In genomic region chr16:11792404-11793260, GRCh38 we compare ENCODE assay signal across 9 cellular contexts. TPM values are rescaled to one million over a fixed set of nuclear protein-coding genes. Genes with fewer than 3 reads are reported as not detected.
A peak's percentile ranks its signal among the peaks of the same experiment; 100 is the strongest.
DNase-seq lines count a peak whose midpoint lies in the region; ATAC-seq, FAIRE-seq and TF ChIP-seq lines count a peak whose summit lies in the region.
"Had no signal": no experiment of that assay in that cellular context is flagged by ENCODE, and none has a peak within 500 bp of the region (broad histone marks: within the 10 kb centered on the region; RNA-seq: fewer than 3 reads in every experiment).

No MANE protein-coding gene starts in this region.

- H3K4me1 ChIP-seq in GM12878 (ENCODE audit: control insufficient read depth, insufficient read depth, low read length) (peaks cover 11% of the 10 kb centered on the region), osteoblast (ENCODE audit: insufficient read depth, low read length) (peaks cover 18% of the 10 kb centered on the region)

- H3K9ac ChIP-seq in GM12878 (ENCODE audit: control insufficient read depth, insufficient read depth, low read length), result peak overlapping the region; percentile 34

- POLR2A ChIA-PET in GM12878 (lab: Charles Lee), result interaction anchor here (0.6 to 12.7 kb wide), 10 partner anchors 8 to 210 kb away, joined by 3 to 410 read pairs (median 4); partner anchors contain the start of gene TXNDC11

- intact Hi-C loops in GM12878 (cut with micrococcal nuclease; ENCODE audit: unreplicated experiment), result no loop called here

- no TSS peak for BruUV-seq in GM12878 (replicated peaks; lab: Mats Ljungman, UMichigan)

- peaks cover 0 to 4% of the 10 kb centered on the region in 2 experiments; a peak in 3 of 4 replicates for H3K36me3 ChIP-seq in GM12878 (ENCODE audit: control insufficient read depth in 2 of 2, insufficient read depth in 2 of 2, low read length in 1 of 2)
- H3K36me3 ChIP-seq in osteoblast (ENCODE audit: insufficient read depth, low read length), result peaks cover 20% of the 10 kb centered on the region

- CTCF ChIA-PET in GM12878 (lab: Yijun Ruan, JAX), result interaction anchor here (0.9 to 7.9 kb wide), 9 partner anchors 7 to 77 kb away, joined by 3 to 62 read pairs (median 5); no protein-coding TSS in a partner anchor

- no peak for TF ChIP-seq POLR2A in GM12878 (IDR thresholded peaks at IDR 0.05; ENCODE audit: low read depth, low read length)

- H3K79me2 ChIP-seq in GM12878 (ENCODE audit: control insufficient read depth, insufficient read depth, low read length) (peaks cover 93% of the 10 kb centered on the region), osteoblast (ENCODE audit: insufficient read depth, low read length) (peaks cover 91% of the 10 kb centered on the region)

- H3K9me3 ChIP-seq in GM12878 (replicated peaks; ENCODE audit: control insufficient read depth, insufficient read depth, low read length) (no peaks in the 10 kb centered on the region), osteoblast (ENCODE audit: low read depth, low read length) (no peaks in the 10 kb centered on the region)

- in situ Hi-C loops in GM12878 (cut with MboI), result no loop called here

- SMC1A ChIA-PET in GM12878 (lab: Charles Lee; ENCODE audit: uncharacterized antibody, unreplicated experiment), result interaction anchor here (0.6 to 11.9 kb wide), 15 partner anchors 7 to 274 kb away, joined by 3 to 184 read pairs (median 4); partner anchors contain the start of gene TXNDC11

- H3K27ac ChIP-seq in GM12878 (ENCODE audit: control insufficient read depth, insufficient read depth) (peak overlapping the region; percentile 37; the same call in 1 of the 2 replicates), osteoblast (ENCODE audit: low read depth, low read length) (peak overlapping the region; percentile 28)
- H3K27ac ChIP-seq: HL-60 had no signal

- H2AFZ ChIP-seq in GM12878 (ENCODE audit: control insufficient read depth, low read depth, low read length), result no peak overlapping the region
- H2AFZ ChIP-seq in osteoblast (ENCODE audit: low read length), result no peak overlapping the region

- DNase-seq in DMS53 treated with DMSO at 0.1 percent for 48 hours (lab: John Stamatoyannopoulos, UW; ENCODE audit: unreplicated experiment) (peak; percentile 98), NCI-H2107 (lab: John Stamatoyannopoulos, UW) (peak; percentile 92), GM12878 (ENCODE audit: low read depth, low spot score) (no peak), osteoblast (ENCODE audit: insufficient read length, low spot score, missing footprints) (peak; percentile 15), HT-29 (ENCODE audit: low spot score) (no peak), hepatic stellate cell (ENCODE audit: low spot score) (no peak), AML-193 (lab: John Stamatoyannopoulos, UW) (no peak)

- H3K27me3 ChIP-seq in GM12878 (replicated peaks in 1 of 2; ENCODE audit: control insufficient read depth in 2 of 2, insufficient read depth in 2 of 2, low read length in 1 of 2) (no peaks in the 10 kb centered on the region), osteoblast (ENCODE audit: insufficient read depth, low read length) (no peaks in the 10 kb centered on the region)

- TF ChIP-seq RAD21 in GM12878 (IDR thresholded peaks at IDR 0.05; ENCODE audit: insufficient read depth, low read depth, low read length), result no peak

- no peak for FAIRE-seq in GM12878 (lab: Jason Lieb, UNC)

- 81% methylated on average over 7 of the region's 7 CpGs for WGBS in GM12878 (ENCODE audit: insufficient coverage, insufficient replicate concordance, low lambda C conversion rate, missing lambda C conversion rate)

- H4K20me1 ChIP-seq in GM12878 (ENCODE audit: control insufficient read depth, insufficient read depth), result peaks cover 4% of the 10 kb centered on the region; the same call in 1 of the 2 replicates
- H4K20me1 ChIP-seq in osteoblast (ENCODE audit: insufficient read depth, low read length), result peaks cover 32% of the 10 kb centered on the region

- no peak for TF ChIP-seq EP300 in GM12878 (IDR thresholded peaks at IDR 0.05; ENCODE audit: borderline replicate concordance in 1 of 2, control insufficient read depth in 1 of 2, low read depth in 2 of 2, low read length in 2 of 2)

- peak overlapping the region; percentile 40 for H3K4me2 ChIP-seq in GM12878 (ENCODE audit: control insufficient read depth, insufficient read depth)
- H3K4me2 ChIP-seq in osteoblast (ENCODE audit: insufficient read depth, low read length), result no peak overlapping the region

- RAD21 ChIA-PET in GM12878 (lab: Charles Lee; ENCODE audit: unreplicated experiment), result interaction anchor here (0.7 to 10.7 kb wide), 13 partner anchors 9 to 385 kb away, joined by 3 to 174 read pairs (median 4); partner anchors contain the start of gene TXNDC11

- H3K4me3 ChIP-seq in GM12878 (peak overlapping the region; percentile 97), osteoblast (ENCODE audit: insufficient read depth, low read length) (no peak overlapping the region)

- TF ChIP-seq CTCF in GM12878 (IDR thresholded peaks at IDR 0.05 in 2 of 3, conservative IDR thresholded peaks at IDR 0.05 in 1 of 3; ENCODE audit: control insufficient read depth in 2 of 3, extremely low read depth in 1 of 3, insufficient read depth in 1 of 3, low read depth in 3 of 3, low read length in 3 of 3) (no peak), osteoblast (IDR thresholded peaks at IDR 0.05; ENCODE audit: extremely low read depth, low read depth, low read length) (no peak)

- no peak; the same call in 2 of the 3 replicates for ATAC-seq in GM12878
- no peak for ATAC-seq in HG02938 (IDR thresholded peaks at IDR 0.05; ENCODE audit: unreplicated experiment)

TF ChIP-seq in GM12878, 131 proteins besides CTCF, POLR2A, EP300 and RAD21 (continues in another document):
- no peak for TF ChIP-seq STAT1 (conservative IDR thresholded peaks at IDR 0.05)

RNA-seq across cellular contexts. Expression of gene ZC3H7A, which starts 4.4 kb away (rescaled TPM):
- 438 and 443 TPM in 2 replicates for total RNA-seq in GM12878 (2013; cell fraction: nucleolus; rRNA removed)
- 53.8 and 61.9 TPM in 2 replicates for total RNA-seq in GM12878 (2014; rRNA removed)
- 63.2 and 68.6 TPM in 2 replicates for total RNA-seq in GM12878 (2014; rRNA removed; fragmentation: Illumina TruSeq; extraction: Trizol)
- 67.0 and 67.9 TPM in 2 replicates for total RNA-seq in GM12878 (2021)
- polyA plus RNA-seq in GM12878 (2011; ENCODE audit: low read depth), result 58.3 TPM
- polyA plus RNA-seq in GM12878 (2011; rRNA removed), result 188 and 243 TPM in 2 replicates
- 117 and 155 TPM in 2 replicates for polyA plus RNA-seq in GM12878 (2011; cell fraction: cytosol; rRNA removed)
- polyA plus RNA-seq in GM12878 (2011; cell fraction: nucleus; rRNA removed), result 352 and 369 TPM in 2 replicates
- 57.6 and 76.8 TPM in 2 replicates for polyA plus RNA-seq in GM12878 (2012)
- polyA plus RNA-seq in GM12878 (2014; fragmentation: Illumina TruSeq; extraction: Trizol), result 94.8 and 123 TPM in 2 replicates
- 10 to 100 TPM; 46.3 to 77.8 TPM for polyA plus RNA-seq in GM12878 (2014; fragmentation: Nextera tagmentation; extraction: Ambion mirVana)
- polyA plus RNA-seq in GM12878 (2014; rRNA removed), result 54.6 and 56.6 TPM in 2 replicates
- 10 to 100 TPM; 69.4 to 70.0 TPM for polyA plus RNA-seq in GM12878 (2016; fragmentation: Nextera tagmentation; extraction: Ambion mirVana)
- 106 and 129 TPM in 2 replicates for polyA minus RNA-seq in GM12878 (2011; rRNA and poly(A)+ RNA removed)
- polyA minus RNA-seq in GM12878 (2011; cell fraction: cytosol; rRNA and poly(A)+ RNA removed), result 34.3 and 36.0 TPM in 2 replicates
- 89.0 and 106 TPM in 2 replicates for polyA minus RNA-seq in GM12878 (2011; cell fraction: nucleus; rRNA and poly(A)+ RNA removed)
- total RNA-seq in osteoblast, result 39.8 and 45.7 TPM in 2 replicates
- 11.4 and 14.2 TPM in 2 replicates for total RNA-seq in HT-29 (2014; rRNA removed; shearing (Covaris generic))

RNA-seq across cellular contexts. Expression of gene TXNDC11, which starts 50.0 kb away (rescaled TPM):
- total RNA-seq in GM12878 (2013; cell fraction: nucleolus; rRNA removed), result 97.8 and 99.6 TPM in 2 replicates
- 54.4 and 59.1 TPM in 2 replicates for total RNA-seq in GM12878 (2014; rRNA removed)
- 33.3 and 43.1 TPM in 2 replicates for total RNA-seq in GM12878 (2014; rRNA removed; fragmentation: Illumina TruSeq; extraction: Trizol)
- 45.8 and 51.8 TPM in 2 replicates for total RNA-seq in GM12878 (2021)
- 38.0 TPM for polyA plus RNA-seq in GM12878 (2011; ENCODE audit: low read depth)
- 71.0 and 86.7 TPM in 2 replicates for polyA plus RNA-seq in GM12878 (2011; rRNA removed)
- polyA plus RNA-seq in GM12878 (2011; cell fraction: cytosol; rRNA removed), result 96.3 and 103 TPM in 2 replicates
- 86.4 and 91.4 TPM in 2 replicates for polyA plus RNA-seq in GM12878 (2011; cell fraction: nucleus; rRNA removed)
- polyA plus RNA-seq in GM12878 (2012), result 48.2 and 55.5 TPM in 2 replicates
- 40.7 and 49.9 TPM in 2 replicates for polyA plus RNA-seq in GM12878 (2014; fragmentation: Illumina TruSeq; extraction: Trizol)
- 1 to 10 TPM; 1.7 to 7.3 TPM for polyA plus RNA-seq in GM12878 (2014; fragmentation: Nextera tagmentation; extraction: Ambion mirVana)
- 57.0 and 59.9 TPM in 2 replicates for polyA plus RNA-seq in GM12878 (2014; rRNA removed)
- 10 to 100 TPM; 69.8 to 70.7 TPM for polyA plus RNA-seq in GM12878 (2016; fragmentation: Nextera tagmentation; extraction: Ambion mirVana)
- polyA minus RNA-seq in GM12878 (2011; rRNA and poly(A)+ RNA removed), result 79.2 and 95.3 TPM in 2 replicates
- 28.7 and 34.5 TPM in 2 replicates for polyA minus RNA-seq in GM12878 (2011; cell fraction: cytosol; rRNA and poly(A)+ RNA removed)
- 27.4 and 50.4 TPM in 2 replicates for polyA minus RNA-seq in GM12878 (2011; cell fraction: nucleus; rRNA and poly(A)+ RNA removed)
- total RNA-seq in osteoblast, result 26.1 and 28.3 TPM in 2 replicates
- total RNA-seq in HT-29 (2014; rRNA removed; shearing (Covaris generic)), result 43.2 and 49.3 TPM in 2 replicates

RNA-seq across cellular contexts. Expression of gene RSL1D1, which starts 58.7 kb away (rescaled TPM):
- total RNA-seq in GM12878 (2013; cell fraction: nucleolus; rRNA removed), result 81.4 and 82.1 TPM in 2 replicates
- 106 and 169 TPM in 2 replicates for total RNA-seq in GM12878 (2014; rRNA removed)
- total RNA-seq in GM12878 (2014; rRNA removed; fragmentation: Illumina TruSeq; extraction: Trizol), result 298 and 321 TPM in 2 replicates
- total RNA-seq in GM12878 (2021), result 191 and 195 TPM in 2 replicates
- 76.3 TPM for polyA plus RNA-seq in GM12878 (2011; ENCODE audit: low read depth)
- 182 and 374 TPM in 2 replicates for polyA plus RNA-seq in GM12878 (2011; rRNA removed)
- 55.2 and 56.9 TPM in 2 replicates for polyA plus RNA-seq in GM12878 (2011; cell fraction: cytosol; rRNA removed)
- polyA plus RNA-seq in GM12878 (2011; cell fraction: nucleus; rRNA removed), result 19.0 and 29.6 TPM in 2 replicates
- polyA plus RNA-seq in GM12878 (2012), result 210 and 234 TPM in 2 replicates
- 535 and 601 TPM in 2 replicates for polyA plus RNA-seq in GM12878 (2014; fragmentation: Illumina TruSeq; extraction: Trizol)
- 100 to 1,000 TPM; 288 to 367 TPM for polyA plus RNA-seq in GM12878 (2014; fragmentation: Nextera tagmentation; extraction: Ambion mirVana)
- polyA plus RNA-seq in GM12878 (2014; rRNA removed), result 139 and 173 TPM in 2 replicates
- polyA plus RNA-seq in GM12878 (2016; fragmentation: Nextera tagmentation; extraction: Ambion mirVana), result 100 to 1,000 TPM; 366 to 393 TPM
- polyA minus RNA-seq in GM12878 (2011; rRNA and poly(A)+ RNA removed), result 67.2 and 96.8 TPM in 2 replicates
- polyA minus RNA-seq in GM12878 (2011; cell fraction: cytosol; rRNA and poly(A)+ RNA removed), result 66.8 and 81.0 TPM in 2 replicates
- 9.4 and 18.1 TPM in 2 replicates for polyA minus RNA-seq in GM12878 (2011; cell fraction: nucleus; rRNA and poly(A)+ RNA removed)
- 113 and 126 TPM in 2 replicates for total RNA-seq in osteoblast
- total RNA-seq in HT-29 (2014; rRNA removed; shearing (Covaris generic)), result 44.6 and 47.1 TPM in 2 replicates

Comparison
In these comparisons a context has a peak if more than half of its experiments do, and no peak if none do; other contexts are left out.
1. DNase-seq: peak in DMS53 treated with DMSO at 0.1 percent for 48 hours (single experiment), NCI-H2107 (single experiment) and osteoblast (single experiment); none in GM12878 (single experiment), HT-29 (single experiment), hepatic stellate cell (single experiment) and AML-193 (0 of 2).